Comparison of ENCODE assay signal across 8 cellular contexts in genomic region chr14:48454887-48455286, GRCh38.
"Had no signal": no experiment of that assay in that cellular context is flagged by ENCODE, and none has a peak within 500 bp of the region (broad histone marks: within the 10 kb centered on the region; RNA-seq: fewer than 3 reads in every experiment).

No MANE protein-coding gene starts in this region.

- DNase-seq: GM23248, GOT3, H9, HCEC 1CT, KG1 had no signal

- H3K9me3 Mint-ChIP-seq: H9 had no signal

- H3K27ac ChIP-seq: GM23248 had no signal

- H3K4me3 Mint-ChIP-seq: H9 had no signal

- ATAC-seq: K562 had no signal

- H3K4me1 Mint-ChIP-seq: H9 had no signal

- FAIRE-seq: H54, HTR-8/SVneo, K562 had no signal

- H2AFZ ChIP-seq: GM23248 had no signal

- H3K27ac Mint-ChIP-seq: H9 had no signal

- H3K4me3 ChIP-seq: GM23248, K562 had no signal

- H3K9ac ChIP-seq: GM23248 had no signal
